ENCODE assay signal across 25 cellular contexts in the genomic region with DNA sequence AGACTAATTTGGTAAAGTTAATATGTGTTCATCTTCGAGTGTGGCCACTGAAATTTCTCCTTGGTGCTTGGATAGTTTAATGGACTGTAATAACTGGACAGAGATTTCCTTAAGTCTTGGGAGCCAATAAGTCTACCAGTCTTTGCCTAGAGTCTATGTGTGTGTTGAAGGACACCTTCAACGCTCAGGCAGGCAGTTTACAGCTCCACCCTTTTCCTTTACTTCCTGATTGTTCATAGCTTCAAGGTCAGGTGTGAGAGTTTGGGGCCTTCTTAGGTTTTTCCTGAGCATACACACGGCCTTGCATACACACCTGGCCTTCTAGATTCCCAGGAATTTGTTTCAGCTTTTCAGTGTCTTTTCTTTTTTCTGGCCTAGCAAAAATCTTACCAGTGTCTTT.
A peak's percentile ranks its signal among the peaks of the same experiment; 100 is the strongest.
DNase-seq lines count a peak whose midpoint lies in the region; ATAC-seq, FAIRE-seq and TF ChIP-seq lines count a peak whose summit lies in the region.
"Had no signal": no experiment of that assay in that cellular context is flagged by ENCODE, and none has a peak within 500 bp of the region (broad histone marks: within the 10 kb centered on the region; RNA-seq: fewer than 3 reads in every experiment).

No MANE protein-coding gene starts in this region.

- no peak overlapping the region for H2BK15ac ChIP-seq in H1 (ENCODE audit: low read length)

- no peaks in the 10 kb centered on the region for H3K79me1 ChIP-seq in H1 (ENCODE audit: low read depth, low read length)

- no peak overlapping the region for H3K14ac ChIP-seq in H1 (ENCODE audit: insufficient read length)

- H4K5ac ChIP-seq in H1 (ENCODE audit: insufficient read length, low read depth, low read length): no peak overlapping the region

- no peaks in the 10 kb centered on the region for H4K20me1 ChIP-seq in H1 (replicated peaks in 1 of 2; ENCODE audit: control insufficient read depth in 1 of 2, insufficient read depth in 2 of 2, low read length in 2 of 2)
- H4K20me1 ChIP-seq: BLaER1 had no signal

- no peak overlapping the region for H2BK12ac ChIP-seq in H1 (ENCODE audit: low read depth, low read length)

- WGBS in H1 (ENCODE audit: extremely low coverage in 1 of 2, insufficient coverage in 1 of 2, insufficient read length in 1 of 2, insufficient replicate concordance in 2 of 2, low coverage in 1 of 2, low lambda C conversion rate in 2 of 2, missing lambda C conversion rate in 1 of 2), 2 experiments: 84% methylated on average over 3 of the region's 3 CpGs; no CpG with 5 or more reads in 1 of the 2 experiments

- no peak overlapping the region for H2BK5ac ChIP-seq in H1 (ENCODE audit: low read depth, low read length)

- POLR2A ChIA-PET in H1 (lab: Charles Lee; ENCODE audit: partially characterized antibody): no interaction called here

- peak; percentile 45 for FAIRE-seq in H1 (lab: Jason Lieb, UNC)
- FAIRE-seq: A204.1, GM12878, GM12892, GM18507 had no signal

- no peak overlapping the region for H3K18ac ChIP-seq in H1 (ENCODE audit: extremely low read depth, low read length)

- H4K8ac ChIP-seq in H1 (ENCODE audit: extremely low read depth, insufficient read depth, low read length): no peak overlapping the region

- H3K27ac ChIP-seq in H1 (ENCODE audit: low read depth, low read length): no peak overlapping the region
- H3K27ac ChIP-seq: BLaER1 had no signal

- no peaks in the 10 kb centered on the region for H3K4me1 ChIP-seq in H1 (replicated peaks in 1 of 4; ENCODE audit: control insufficient read depth in 3 of 4, insufficient read depth in 4 of 4, low read length in 3 of 4)
- H3K4me1 ChIP-seq: BE2C, BLaER1 had no signal

- TF ChIP-seq CTCF in H1 (IDR thresholded peaks at IDR 0.05; ENCODE audit: control extremely low read depth in 1 of 3, insufficient read depth in 1 of 3, low read depth in 1 of 3, low read length in 3 of 3): no peak

- no peaks in the 10 kb centered on the region for H3K9me3 ChIP-seq in H1 (ENCODE audit: insufficient read depth in 2 of 2, low read depth in 1 of 2, low read length in 1 of 2)
- H3K9me3 ChIP-seq: BE2C had no signal

- no peaks in the 10 kb centered on the region for H3K36me3 ChIP-seq in H1 (ENCODE audit: control insufficient read depth in 2 of 4, insufficient read depth in 4 of 4, low read length in 3 of 4)
- H3K36me3 ChIP-seq: BE2C, BLaER1 had no signal

- no peak overlapping the region for H3K56ac ChIP-seq in H1 (replicated peaks; ENCODE audit: insufficient read length, low read depth, low read length)

- TF ChIP-seq POLR2A in H1 (IDR thresholded peaks at IDR 0.05; ENCODE audit: control extremely low read depth in 1 of 2, low read depth in 2 of 2, low read length in 2 of 2): no peak

- TF ChIP-seq RAD21 in H1 (IDR thresholded peaks at IDR 0.05 in 1 of 2, conservative IDR thresholded peaks at IDR 0.05 in 1 of 2; ENCODE audit: low read depth in 2 of 2, low read length in 2 of 2): no peak

- H2BK120ac ChIP-seq in H1 (replicated peaks; ENCODE audit: low read depth, low read length): no peak overlapping the region

- no peak overlapping the region for H3K4me3 ChIP-seq in H1 (ENCODE audit: extremely low read depth in 1 of 4, insufficient read depth in 2 of 4, low read depth in 3 of 4, low read length in 4 of 4)
- H3K4me3 ChIP-seq: BLaER1, GM12878 had no signal

- H3K9ac ChIP-seq in H1 (replicated peaks in 1 of 4; ENCODE audit: extremely low read depth in 1 of 4, low read depth in 3 of 4, low read length in 3 of 4): no peak overlapping the region
- H3K9ac ChIP-seq: BLaER1 had no signal

- CTCF ChIA-PET in H1 (lab: Charles Lee; ENCODE audit: partially characterized antibody): interaction anchor here (0.9 kb wide), 1 partner anchor 15 kb away, joined by 4 read pairs; no protein-coding TSS in a partner anchor

- no peaks in the 10 kb centered on the region for H3K23me2 ChIP-seq in H1 (ENCODE audit: low read depth, low read length)

- no peak overlapping the region for H2AK5ac ChIP-seq in H1 (ENCODE audit: low read depth, low read length)

- H3K27me3 ChIP-seq in H1 (replicated peaks in 1 of 4; ENCODE audit: control insufficient read depth in 3 of 4, extremely low read depth in 1 of 4, insufficient read depth in 3 of 4, low read length in 3 of 4): no peaks in the 10 kb centered on the region
- H3K27me3 ChIP-seq: BE2C had no signal

- no peak overlapping the region for H3K4ac ChIP-seq in H1 (replicated peaks; ENCODE audit: insufficient read length, low read depth, low read length)

- no peak overlapping the region for H3K23ac ChIP-seq in H1 (ENCODE audit: insufficient read length)

- H2AFZ ChIP-seq in H1 (ENCODE audit: low read length): no peak overlapping the region

- ATAC-seq in left colon: peak; percentile 94
- no peak for ATAC-seq in sciatic nerve
- ATAC-seq: GM12878 had no signal

- no peak overlapping the region for H4K91ac ChIP-seq in H1 (replicated peaks; ENCODE audit: insufficient read length, low read length)

- no peaks in the 10 kb centered on the region for H3K79me2 ChIP-seq in H1 (ENCODE audit: control insufficient read depth in 1 of 2, insufficient read depth in 2 of 2, low read length in 2 of 2)

- H3K4me2 ChIP-seq in H1 (ENCODE audit: insufficient read depth in 1 of 2, low read depth in 2 of 2, low read length in 2 of 2): no peak overlapping the region
- H3K4me2 ChIP-seq: BLaER1 had no signal

- DNase-seq in H1 (ENCODE audit: low read depth in 1 of 2, low spot score in 2 of 2): no peak
- no peak for DNase-seq in left colon
- no peak for DNase-seq in activated CD4-positive, CD25-positive, alpha-beta regulatory T cell (lab: John Stamatoyannopoulos, UW)
- no peak for DNase-seq in sciatic nerve (ENCODE audit: low spot score)
- no peak for DNase-seq in activated naive CD4-positive, alpha-beta T cell treated with anti-CD3 and anti-CD28 coated beads, Interleukin-2, amount 50 U/mL, for 16 hours
- DNase-seq: 8988T; ACHN; BE2C; C1 segment of cervical spinal cord; CD4-positive, alpha-beta memory T cell; CD4-positive, CD25-positive, alpha-beta regulatory T cell; CD8-positive, alpha-beta memory T cell; COR-L47; DMS 273 treated with DMSO at 0.1 percent for 48 hours; DMS153; DMS53; DMS79; DND-41; EL; GDM1 had no signal

- no peak overlapping the region for H2BK20ac ChIP-seq in H1 (ENCODE audit: low read length)

- no peak for TF ChIP-seq EP300 in H1 (IDR thresholded peaks at IDR 0.05; ENCODE audit: borderline replicate concordance in 1 of 2, low read depth in 2 of 2, low read length in 2 of 2)

- intact Hi-C loops in left colon (cut with DNase I, micrococcal nuclease) (no loop called here), sciatic nerve (cut with DNase I) (no loop called here)

TF ChIP-seq in H1, 55 proteins besides CTCF, POLR2A, EP300 and RAD21:
- TF ChIP-seq POU5F1 (IDR thresholded peaks at IDR 0.05; ENCODE audit: low read depth, low read length) (no peak), KDM5A (IDR thresholded peaks at IDR 0.05; ENCODE audit: low read length) (no peak), KDM4A (IDR thresholded peaks at IDR 0.05; ENCODE audit: low read depth, low read length, severe bottlenecking) (no peak), SUZ12 (IDR thresholded peaks at IDR 0.05; ENCODE audit: low read length) (no peak), NRF1 (IDR thresholded peaks at IDR 0.05; ENCODE audit: low read depth, low read length) (no peak), CBX5 (IDR thresholded peaks at IDR 0.05; ENCODE audit: low read depth, low read length) (no peak), SIX5 (IDR thresholded peaks at IDR 0.05; ENCODE audit: low read depth, low read length) (no peak), SP2 (IDR thresholded peaks at IDR 0.05; ENCODE audit: low read length) (no peak), SIN3A (conservative IDR thresholded peaks at IDR 0.05 in 1 of 2, IDR thresholded peaks at IDR 0.05 in 1 of 2; ENCODE audit: low read depth in 1 of 2, low read length in 2 of 2) (no peak)
